30 cellular contexts compared by ENCODE assay signal in genomic region chr6:13519839-13520238, GRCh38.
"Had no signal": no experiment of that assay in that cellular context is flagged by ENCODE, and none has a peak within 500 bp of the region (broad histone marks: within the 10 kb centered on the region; RNA-seq: fewer than 3 reads in every experiment).

No MANE protein-coding gene starts in this region.

- H3K27ac ChIP-seq: epithelial cell of prostate, esophagus squamous epithelium, gastrocnemius medialis, heart right ventricle, lower lobe of right lung had no signal

- H3K36me3 ChIP-seq: esophagus squamous epithelium, gastrocnemius medialis, heart right ventricle, lower lobe of right lung had no signal

- H3K4me1 Mint-ChIP-seq: immature natural killer cell had no signal

- FAIRE-seq: colon, endometrium, kidney had no signal

- DNase-seq: cortex of kidney; effector CD8-positive, alpha-beta T cell; effector memory CD8-positive, alpha-beta T cell; endodermal cell; erythroblast; esophagus squamous epithelium; foreskin fibroblast; foreskin melanocyte; gastrocnemius medialis; glutamatergic neuron; head of caudate nucleus; heart right ventricle; hippocampal formation; immature natural killer cell; islet precursor cell; kidney; kidney glomerular epithelial cell; left colon; left ventricle myocardium superior; lower lobe of right lung; mesenchymal stem cell; mucosa of descending colon; naive B cell had no signal

- H3K9me3 ChIP-seq: esophagus squamous epithelium, gastrocnemius medialis, lower lobe of right lung, mucosa of descending colon had no signal

- H3K4me3 Mint-ChIP-seq: dendritic cell treated with granulocyte-macrophage colony-stimulating factor and Interleukin-4, amounts not matched to agents 40 ng/mL and 50 ng/mL, for 4 days; effector memory CD8-positive, alpha-beta T cell; endodermal cell; immature natural killer cell; mesothelial cell of epicardium; naive B cell had no signal

- H3K4me1 ChIP-seq: lower lobe of right lung had no signal

- H3K27ac Mint-ChIP-seq: dendritic cell treated with granulocyte-macrophage colony-stimulating factor and Interleukin-4, amounts not matched to agents 40 ng/mL and 50 ng/mL, for 4 days; effector memory CD8-positive, alpha-beta T cell; endodermal cell; immature natural killer cell; mesothelial cell of epicardium; naive B cell had no signal

- H3K9me3 Mint-ChIP-seq: dendritic cell treated with granulocyte-macrophage colony-stimulating factor and Interleukin-4, amounts not matched to agents 40 ng/mL and 50 ng/mL, for 4 days; effector memory CD8-positive, alpha-beta T cell; endodermal cell; immature natural killer cell; naive B cell had no signal

- H3K27me3 Mint-ChIP-seq: dendritic cell treated with granulocyte-macrophage colony-stimulating factor and Interleukin-4, amounts not matched to agents 40 ng/mL and 50 ng/mL, for 4 days had no signal

- H3K36me3 Mint-ChIP-seq: immature natural killer cell, mesothelial cell of epicardium, naive B cell had no signal

- H3K4me3 ChIP-seq: esophagus squamous epithelium, gastrocnemius medialis, heart right ventricle, lower lobe of right lung, mucosa of descending colon had no signal

- ATAC-seq: effector memory CD8-positive, alpha-beta T cell; esophagus mucosa; gastrocnemius medialis; heart right ventricle; left colon; left lobe of liver; left ventricle myocardium superior; lower lobe of right lung; mucosa of descending colon had no signal

- H3K27me3 ChIP-seq: esophagus squamous epithelium, gastrocnemius medialis, heart right ventricle had no signal
